ENCODE assay signal across 6 cellular contexts in genomic region chr11:24891845-24892492, GRCh38.
DNase-seq lines count a peak whose midpoint lies in the region; ATAC-seq, FAIRE-seq and TF ChIP-seq lines count a peak whose summit lies in the region.
"Not testable (repeated sequence)": the region's sequence is repeated elsewhere in the genome, so short reads cannot be mapped to it uniquely, and the experiment has no call there.

No MANE protein-coding gene starts in this region.

- not testable (repeated sequence) for H3K36me3 Mint-ChIP-seq in GM23338 (ENCODE audit: low read depth); astrocyte (ENCODE audit: low read depth, unreplicated experiment)

- H3K27ac Mint-ChIP-seq in GM23338; astrocyte (ENCODE audit: unreplicated experiment): not testable (repeated sequence)

- H3K4me3 ChIP-seq in GM23338; astrocyte (ENCODE audit: insufficient read depth, low read depth, low read length); bronchial epithelial cell (ENCODE audit: low read depth, low read length): not testable (repeated sequence)

- H2AFZ ChIP-seq in GM23338: 0 out of 2 replicates have a peak overlapping the region, but pooled peaks have one; percentile 23
- not testable (repeated sequence) for H2AFZ ChIP-seq in astrocyte (ENCODE audit: low read depth, low read length)

- FAIRE-seq in astrocyte (lab: Jason Lieb, UNC) (peak; percentile 13), bronchial epithelial cell (lab: Jason Lieb, UNC) (peak; percentile 32), urothelium cell line (lab: Jason Lieb, UNC) (peak; percentile 27)

- H3K27ac ChIP-seq in GM23338 (ENCODE audit: low read depth); astrocyte (ENCODE audit: low read depth, low read length): not testable (repeated sequence)

- not testable (repeated sequence) for H3K9ac ChIP-seq in astrocyte (ENCODE audit: low read length)

- intact Hi-C loops in Right ventricle myocardium superior (cut with DNase I); left ventricle myocardium superior (cut with micrococcal nuclease): not testable (repeated sequence)

- H3K4me3 Mint-ChIP-seq in GM23338; astrocyte (ENCODE audit: unreplicated experiment): not testable (repeated sequence)

- H3K27me3 ChIP-seq in GM23338 (ENCODE audit: insufficient read depth); astrocyte (ENCODE audit: insufficient read depth, low read length); bronchial epithelial cell (ENCODE audit: control insufficient read depth, insufficient read depth, low read length): not testable (repeated sequence)

- not testable (repeated sequence) for H3K79me2 ChIP-seq in GM23338 (replicated peaks; ENCODE audit: insufficient read depth); astrocyte (ENCODE audit: insufficient read depth, low read length)

- not testable (repeated sequence) for H3K4me1 Mint-ChIP-seq in GM23338; astrocyte (ENCODE audit: low read depth, unreplicated experiment)

- H3K36me3 ChIP-seq in GM23338 (ENCODE audit: insufficient read depth); astrocyte (ENCODE audit: insufficient read depth, low read length); bronchial epithelial cell (ENCODE audit: control insufficient read depth, insufficient read depth, low read length): not testable (repeated sequence)

- H3K4me2 ChIP-seq in GM23338; astrocyte (ENCODE audit: low read length): not testable (repeated sequence)

- H4K20me1 ChIP-seq in GM23338 (replicated peaks; ENCODE audit: insufficient read depth); astrocyte (ENCODE audit: insufficient read depth, low read length): not testable (repeated sequence)

- TF ChIP-seq CTCF in GM23338 (conservative IDR thresholded peaks at IDR 0.05; ENCODE audit: low read depth in 2 of 2); astrocyte (IDR thresholded peaks at IDR 0.05; ENCODE audit: insufficient read depth, low read depth, low read length); bronchial epithelial cell (IDR thresholded peaks at IDR 0.05; ENCODE audit: insufficient read depth, low read length, severe bottlenecking): not testable (repeated sequence)

- H3K9me3 Mint-ChIP-seq in GM23338; astrocyte (ENCODE audit: unreplicated experiment): not testable (repeated sequence)

- H3F3A ChIP-seq in GM23338 (replicated peaks; ENCODE audit: low read depth): not testable (repeated sequence)

- H3K9me2 ChIP-seq in GM23338 (ENCODE audit: insufficient read depth): not testable (repeated sequence)

- not testable (repeated sequence) for H3K9me3 ChIP-seq in astrocyte (ENCODE audit: insufficient read depth, low read depth, low read length)

- not testable (repeated sequence) for DNase-seq in GM23338 (ENCODE audit: low spot score); astrocyte (ENCODE audit: low read depth); bronchial epithelial cell (ENCODE audit: low read depth); Right ventricle myocardium superior; left ventricle myocardium superior; urothelium cell line (ENCODE audit: low spot score)

- H3K27me3 Mint-ChIP-seq in GM23338 (ENCODE audit: insufficient read depth, low read depth, poor library complexity); astrocyte (ENCODE audit: low read depth, unreplicated experiment): not testable (repeated sequence)

- not testable (repeated sequence) for H3K4me1 ChIP-seq in GM23338 (ENCODE audit: insufficient read depth); astrocyte (ENCODE audit: insufficient read depth, low read length)

- ATAC-seq in GM23338: not testable (repeated sequence)
- ATAC-seq in Right ventricle myocardium superior (ENCODE audit: poor library complexity) (peak; percentile 83), left ventricle myocardium superior (peak; percentile 93)
